Comparison of ENCODE assay signal across 8 cellular contexts in genomic region chr20:25470045-25470444, GRCh38.
DNase-seq lines count a peak whose midpoint lies in the region; ATAC-seq, FAIRE-seq and TF ChIP-seq lines count a peak whose summit lies in the region.

No MANE protein-coding gene starts in this region.

- no peaks in the 10 kb centered on the region for H3K4me1 ChIP-seq in pancreas

- intact Hi-C loops in pancreas (cut with DNase I) = no loop called here

- peak; percentile 38 to 76 for DNase-seq in NCI-H524 (lab: John Stamatoyannopoulos, UW)
- no peak for DNase-seq in NCI-H524 treated with DMSO at 0.1 percent for 48 hours (lab: John Stamatoyannopoulos, UW)
- peak; percentile 28 for DNase-seq in RKO (ENCODE audit: low spot score)
- DNase-seq in brain microvascular endothelial cell = peak; percentile 19
- DNase-seq in pancreas = peak in 2 of 6 donors; percentile 37 to 56
- no peak for DNase-seq in NCI-H187 treated with DMSO at 0.1 percent for 48 hours (lab: John Stamatoyannopoulos, UW)
- DNase-seq in KG1 (lab: John Stamatoyannopoulos, UW) = no peak

- H3K9me3 ChIP-seq in pancreas = no peaks in the 10 kb centered on the region

- H3K27me3 ChIP-seq in brain microvascular endothelial cell (replicated peaks) = no peaks in the 10 kb centered on the region
- no peaks in the 10 kb centered on the region for H3K27me3 ChIP-seq in pancreas

- H3K4me3 ChIP-seq in brain microvascular endothelial cell (ENCODE audit: low read depth, low read length) (no peak overlapping the region), pancreas (no peak overlapping the region)

- peak; percentile 70 for TF ChIP-seq CTCF in brain microvascular endothelial cell (IDR thresholded peaks at IDR 0.05; ENCODE audit: low read depth, low read length, missing control alignments)
- peak in 2 of 4 donors; percentile 19 to 34 for TF ChIP-seq CTCF in pancreas (IDR thresholded peaks at IDR 0.05)

- no peak for FAIRE-seq in pancreas (lab: Jason Lieb, UNC)

- peaks cover 10% of the 10 kb centered on the region for H3K36me3 ChIP-seq in brain microvascular endothelial cell (replicated peaks)
- peaks cover 0 to 5% (median 0%) of the 10 kb centered on the region in 3 donors for H3K36me3 ChIP-seq in pancreas

- ATAC-seq in HG02981 (IDR thresholded peaks at IDR 0.05; ENCODE audit: unreplicated experiment) (peak; percentile 62), pancreas (peak; percentile 46 to 89 (median 78))

- in situ Hi-C loops in brain microvascular endothelial cell (cut with HindIII; ENCODE audit: low pct_ligation_motif_present, low sequenced_read_pairs) = no loop called here

- H3K27ac ChIP-seq in brain microvascular endothelial cell = no peak overlapping the region
- H3K27ac ChIP-seq in pancreas = no peak overlapping the region

- WGBS in pancreas, 2 donors = 59 to 65% methylated on average over 13 of the region's 13 CpGs

Comparison
In these comparisons a context has a peak if more than half of its experiments do, and no peak if none do; other contexts are left out.
1. DNase-seq: peak in NCI-H524 (2 of 2), RKO (single experiment) and brain microvascular endothelial cell (single experiment); none in NCI-H524 treated with DMSO at 0.1 percent for 48 hours (single experiment), NCI-H187 treated with DMSO at 0.1 percent for 48 hours (single experiment) and KG1 (single experiment).